Comparison of ENCODE assay signal across 26 cellular contexts in genomic region chr1:73564294-73564693, GRCh38.
"Had no signal": no experiment of that assay in that cellular context is flagged by ENCODE, and none has a peak within 500 bp of the region (broad histone marks: within the 10 kb centered on the region; RNA-seq: fewer than 3 reads in every experiment).

No MANE protein-coding gene starts in this region.

- ATAC-seq: activated naive CD4-positive, alpha-beta T cell treated with anti-CD3 and anti-CD28 coated beads, Interleukin-2, amount 50 U/mL, for 72 hours; activated naive CD8-positive, alpha-beta T cell treated with anti-CD3 and anti-CD28 coated beads, Interleukin-2, amount 50 U/mL, for 24 hours; activated T-cell treated with anti-CD3 and anti-CD28 coated beads, Interleukin-2, amount 50 U/mL, for 4 hours; body of pancreas; T-helper 17 cell had no signal

- H3K27me3 Mint-ChIP-seq: activated CD4-positive, alpha-beta memory T cell treated with anti-CD3 and anti-CD28 coated beads for 36 hours; activated CD4-positive, alpha-beta T cell treated with anti-CD3 and anti-CD28 coated beads, Interleukin-2, amount 10 ng/mL, durations not matched to agents 7 days and 5 days; activated naive CD8-positive, alpha-beta T cell treated with anti-CD3 and anti-CD28 coated beads, Interleukin-2, amount 50 U/mL, for 24 hours; T-helper 17 cell had no signal

- H3K4me3 Mint-ChIP-seq: activated CD4-positive, alpha-beta memory T cell treated with anti-CD3 and anti-CD28 coated beads for 36 hours; activated CD4-positive, alpha-beta T cell treated with anti-CD3 and anti-CD28 coated beads, Interleukin-2, amount 10 ng/mL, durations not matched to agents 7 days and 5 days; activated naive CD8-positive, alpha-beta T cell treated with anti-CD3 and anti-CD28 coated beads, Interleukin-2, amount 50 U/mL, for 24 hours; activated T-cell treated with anti-CD3 and anti-CD28 coated beads, Interleukin-2, amount 50 U/mL, for 4 hours; T-helper 17 cell had no signal

- H3K4me1 Mint-ChIP-seq: activated CD4-positive, alpha-beta T cell treated with anti-CD3 and anti-CD28 coated beads, Interleukin-2, amount 10 ng/mL, durations not matched to agents 7 days and 5 days; activated naive CD8-positive, alpha-beta T cell treated with anti-CD3 and anti-CD28 coated beads, Interleukin-2, amount 50 U/mL, for 24 hours; T-helper 17 cell had no signal

- H3K27ac Mint-ChIP-seq: activated CD4-positive, alpha-beta memory T cell treated with anti-CD3 and anti-CD28 coated beads for 36 hours; activated CD4-positive, alpha-beta T cell treated with anti-CD3 and anti-CD28 coated beads, Interleukin-2, amount 10 ng/mL, durations not matched to agents 7 days and 5 days; activated naive CD4-positive, alpha-beta T cell treated with anti-CD3 and anti-CD28 coated beads, Interleukin-2, amount 50 U/mL, for 72 hours; activated naive CD8-positive, alpha-beta T cell treated with anti-CD3 and anti-CD28 coated beads, Interleukin-2, amount 50 U/mL, for 24 hours; T-helper 17 cell had no signal

- H3K36me3 Mint-ChIP-seq: activated CD4-positive, alpha-beta memory T cell treated with anti-CD3 and anti-CD28 coated beads for 36 hours; activated naive CD4-positive, alpha-beta T cell treated with anti-CD3 and anti-CD28 coated beads, Interleukin-2, amount 50 U/mL, for 72 hours had no signal

- DNase-seq: activated CD4-positive, alpha-beta memory T cell treated with anti-CD3 and anti-CD28 coated beads for 36 hours; activated CD4-positive, alpha-beta T cell treated with anti-CD3 and anti-CD28 coated beads, Interleukin-2, amount 10 ng/mL, durations not matched to agents 7 days and 5 days; activated CD4-positive, CD25-positive, alpha-beta regulatory T cell; activated CD8-positive, alpha-beta memory T cell treated with anti-CD3 and anti-CD28 coated beads for 24 hours; activated effector memory CD4-positive, alpha-beta T cell treated with anti-CD3 and anti-CD28 coated beads, Interleukin-2, amount 50 U/mL, for 16 hours; activated naive CD4-positive, alpha-beta T cell treated with Interleukin-2 at 50 U/mL for 16 hours; activated naive CD8-positive, alpha-beta T cell treated with anti-CD3 and anti-CD28 coated beads, Interleukin-2, amount 50 U/mL, for 24 hours; activated T-cell treated with anti-CD3 and anti-CD28 coated beads, Interleukin-2, amount 50 U/mL, for 4 hours; amniotic stem cell; body of pancreas; MG63; MV-4-11; NCI-H1092 treated with DMSO at 0.1 percent for 48 hours; NCI-H1417 treated with DMSO at 0.1 percent for 48 hours; NCI-H1694; NCI-H2029; NCI-H2107; NCI-H510A treated with DMSO at 0.1 percent for 48 hours; NCI-H69; NK-92 treated with Interleukin-12 subunit alpha and Interleukin-12 subunit beta, amount 100 ng/mL, for 24 hours; SHP77; T-helper 17 cell; T-helper 9 cell had no signal

- H3K27me3 ChIP-seq: ascending aorta, body of pancreas, cardiac muscle cell, MG63 had no signal

- H3K9me3 ChIP-seq: ascending aorta, MG63 had no signal

- H3K36me3 ChIP-seq: ascending aorta, cardiac muscle cell, MG63 had no signal

- H3K4me3 ChIP-seq: ascending aorta, body of pancreas, cardiac muscle cell, MG63 had no signal

- H3K4me1 ChIP-seq: ascending aorta, body of pancreas had no signal

- H3K27ac ChIP-seq: ascending aorta, body of pancreas, cardiac muscle cell had no signal
